Comparison of ENCODE assay signal across 18 cellular contexts in the genomic region with DNA sequence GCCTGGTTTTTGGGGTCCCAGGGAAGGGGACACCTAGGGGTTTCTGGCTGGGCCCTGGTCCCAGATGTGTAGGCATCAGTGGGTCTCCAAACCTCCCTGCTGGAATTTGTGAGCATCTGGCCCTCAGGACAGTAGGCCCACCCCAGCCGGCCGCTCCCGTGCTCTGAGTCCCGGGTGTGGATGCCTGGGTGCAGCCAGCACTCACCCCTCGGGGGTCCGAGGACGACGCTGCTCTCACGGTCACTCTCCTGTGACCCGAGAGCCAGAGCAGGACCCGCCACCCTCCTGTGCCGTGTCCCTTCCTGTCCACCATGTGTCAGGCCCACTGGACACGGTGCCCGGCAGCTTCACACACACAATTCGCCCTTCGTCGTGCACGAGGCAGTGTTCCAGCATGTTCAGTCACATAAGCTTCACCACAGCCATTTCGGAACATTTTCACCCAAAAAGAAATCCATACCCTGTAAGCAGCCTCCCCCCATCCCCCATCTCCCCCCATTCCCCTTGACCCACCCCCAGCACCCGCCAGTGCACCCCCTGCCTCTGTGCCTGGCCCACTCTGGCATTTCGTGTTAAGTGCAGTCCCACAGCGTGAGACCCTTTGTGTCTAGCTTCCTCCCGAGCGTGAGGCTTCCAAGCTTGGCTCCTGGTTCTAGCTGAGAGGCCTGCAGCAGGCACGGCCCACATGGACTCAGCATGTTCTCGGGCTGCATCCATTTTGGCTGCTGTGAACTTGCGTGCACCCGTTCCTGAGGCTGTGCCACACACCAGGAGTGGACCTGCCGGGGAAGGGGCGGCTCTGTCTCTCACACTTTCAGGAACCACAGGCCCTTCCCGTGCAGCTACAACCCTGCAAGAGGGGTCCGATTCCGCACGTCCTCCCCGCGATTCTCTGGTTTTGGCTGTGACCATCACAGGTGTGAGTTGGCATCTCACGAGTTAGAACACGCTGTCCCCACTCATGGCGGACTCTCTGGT. TPM values are rescaled to one million over a fixed set of nuclear protein-coding genes. Genes with fewer than 3 reads are reported as not detected.
DNase-seq lines count a peak whose midpoint lies in the region; ATAC-seq and TF ChIP-seq lines count a peak whose summit lies in the region.
"Had no signal": no experiment of that assay in that cellular context is flagged by ENCODE, and none has a peak within 500 bp of the region (broad histone marks: within the 10 kb centered on the region; RNA-seq: fewer than 3 reads in every experiment).

No MANE protein-coding gene starts in this region.

- peaks cover 44 to 45% of the 10 kb centered on the region in 2 donors for H3K9me3 Mint-ChIP-seq in stimulated activated naive CD8-positive, alpha-beta T cell treated with anti-CD3 and anti-CD28 coated beads, Interleukin-15, amount 100 ng/mL, for 72 hours

- H3K27me3 Mint-ChIP-seq in stimulated activated naive CD8-positive, alpha-beta T cell treated with anti-CD3 and anti-CD28 coated beads, Interleukin-15, amount 100 ng/mL, for 72 hours: no peaks in the 10 kb centered on the region
- H3K27me3 Mint-ChIP-seq: CD4-positive, alpha-beta T cell had no signal

- ATAC-seq in stimulated activated naive CD8-positive, alpha-beta T cell treated with anti-CD3 and anti-CD28 coated beads, Interleukin-15, amount 100 ng/mL, for 72 hours: peak; percentile 29
- ATAC-seq in stimulated activated naive CD8-positive, alpha-beta T cell treated with anti-CD3 and anti-CD28 coated beads, Interleukin-15, Interleukin-2, amounts not matched to agents 100 U/mL and 50 U/mL, for 24 hours: no peak
- ATAC-seq in lower lobe of right lung: no peak
- ATAC-seq in HG03460 (IDR thresholded peaks at IDR 0.05; ENCODE audit: unreplicated experiment): no peak
- no peak for ATAC-seq in HG02610 (IDR thresholded peaks at IDR 0.05; ENCODE audit: unreplicated experiment)
- ATAC-seq in GM21526 (IDR thresholded peaks at IDR 0.05; ENCODE audit: low FRiP score, unreplicated experiment): no peak
- ATAC-seq: heart right ventricle had no signal

- H3K9me3 ChIP-seq in ectodermal cell (ENCODE audit: control insufficient read depth, low read length) (no peaks in the 10 kb centered on the region), lower lobe of right lung (no peaks in the 10 kb centered on the region)
- H3K9me3 ChIP-seq: ascending aorta, heart right ventricle, upper lobe of left lung had no signal

- WGBS in ectodermal cell, 2 experiments: 92% methylated on average over 39 of the region's 39 CpGs

- H3K27me3 ChIP-seq in ectodermal cell (ENCODE audit: control insufficient read depth, insufficient read depth, low read length, poor library complexity, severe bottlenecking) (no peaks in the 10 kb centered on the region), lower lobe of right lung (ENCODE audit: low read depth) (no peaks in the 10 kb centered on the region)
- H3K27me3 ChIP-seq: ascending aorta, heart right ventricle, neutrophil, upper lobe of left lung had no signal

- no peak overlapping the region for H3K4me3 Mint-ChIP-seq in stimulated activated naive CD8-positive, alpha-beta T cell treated with anti-CD3 and anti-CD28 coated beads, Interleukin-15, amount 100 ng/mL, for 72 hours
- H3K4me3 Mint-ChIP-seq: CD4-positive, alpha-beta T cell had no signal

- intact Hi-C loops in lower lobe of right lung (cut with DNase I): no loop called here

- no peak for TF ChIP-seq CTCF in lower lobe of right lung (IDR thresholded peaks at IDR 0.05)

- H3K36me3 ChIP-seq in ectodermal cell (ENCODE audit: control insufficient read depth, insufficient read depth, low read length) (peaks cover 6% of the 10 kb centered on the region), lower lobe of right lung (peaks cover 38% of the 10 kb centered on the region)
- H3K36me3 ChIP-seq: neutrophil had no signal

- DNase-seq in stimulated activated naive CD8-positive, alpha-beta T cell treated with anti-CD3 and anti-CD28 coated beads, Interleukin-15, amount 100 ng/mL, for 72 hours: no peak
- no peak for DNase-seq in stimulated activated naive CD8-positive, alpha-beta T cell treated with anti-CD3 and anti-CD28 coated beads, Interleukin-15, Interleukin-2, amounts not matched to agents 100 U/mL and 50 U/mL, for 24 hours
- peak; percentile 41 for DNase-seq in lower lobe of right lung
- DNase-seq: activated CD4-positive, alpha-beta T cell treated with anti-CD3 and anti-CD28 coated beads for 4 hours; central memory CD4-positive, alpha-beta T cell; NCI-H2227 treated with DMSO at 0.1 percent for 48 hours; NCI-H748 treated with DMSO at 0.1 percent for 48 hours; retina; SHP77 treated with DMSO at 0.1 percent for 48 hours had no signal

- H3K27ac ChIP-seq in ectodermal cell (ENCODE audit: insufficient read depth, low read depth, low read length, poor library complexity, severe bottlenecking): peak overlapping the region; percentile 48
- H3K27ac ChIP-seq in lower lobe of right lung: no peak overlapping the region
- H3K27ac ChIP-seq: ascending aorta, neutrophil, upper lobe of left lung had no signal

- H3K4me1 ChIP-seq in ectodermal cell (ENCODE audit: control insufficient read depth, insufficient read depth, low read length) (no peaks in the 10 kb centered on the region), lower lobe of right lung (no peaks in the 10 kb centered on the region)
- H3K4me1 ChIP-seq: ascending aorta, upper lobe of left lung had no signal

- H3K4me3 ChIP-seq in ectodermal cell (ENCODE audit: insufficient read depth, low read depth, low read length) (no peak overlapping the region), lower lobe of right lung (no peak overlapping the region)
- H3K4me3 ChIP-seq: ascending aorta, heart right ventricle, upper lobe of left lung had no signal

- no peaks in the 10 kb centered on the region for H3K4me1 Mint-ChIP-seq in stimulated activated naive CD8-positive, alpha-beta T cell treated with anti-CD3 and anti-CD28 coated beads, Interleukin-15, amount 100 ng/mL, for 72 hours

- H3K27ac Mint-ChIP-seq in stimulated activated naive CD8-positive, alpha-beta T cell treated with anti-CD3 and anti-CD28 coated beads, Interleukin-15, amount 100 ng/mL, for 72 hours: no peak overlapping the region
- H3K27ac Mint-ChIP-seq: CD4-positive, alpha-beta T cell had no signal

RNA-seq across cellular contexts. Expression of a gene that starts 40.5 kb away (rescaled TPM):
- 8.9 TPM for polyA plus RNA-seq in ectodermal cell (2013, experiment 1 of 4)
- 4.5 TPM for polyA plus RNA-seq in ectodermal cell (2013, experiment 2 of 4)
- polyA plus RNA-seq in ectodermal cell (2013, experiment 3 of 4): 6.8 TPM
- polyA plus RNA-seq in ectodermal cell (2013, experiment 4 of 4): 7.4 TPM
- total RNA-seq in lower lobe of right lung: 24.1 TPM
